21 cellular contexts compared by ENCODE assay signal in genomic region chr2:239261796-239262475, GRCh38.
A peak's percentile ranks its signal among the peaks of the same experiment; 100 is the strongest.
DNase-seq lines count a peak whose midpoint lies in the region; ATAC-seq and TF ChIP-seq lines count a peak whose summit lies in the region.
"Had no signal": no experiment of that assay in that cellular context is flagged by ENCODE, and none has a peak within 500 bp of the region (broad histone marks: within the 10 kb centered on the region; RNA-seq: fewer than 3 reads in every experiment).

No MANE protein-coding gene starts in this region.

- H3K27ac Mint-ChIP-seq in brain (peak overlapping the region; percentile 44 to 79 (median 73)), mesothelial cell of epicardium (peak overlapping the region; percentile 54)
- H3K27ac Mint-ChIP-seq: activated naive CD4-positive, alpha-beta T cell treated with anti-CD3 and anti-CD28 coated beads, Interleukin-2, amount 50 U/mL, for 72 hours; neural progenitor cell; stimulated activated memory B cell treated with anti-CD40 and anti-IgM and Interleukin-4, amounts not matched to agents 10 μg/mL and 1 μg/mL and 100 μg/mL, for 72 hours had no signal

- H3K27ac ChIP-seq in DND-41 (ENCODE audit: low read length) (peak overlapping the region; percentile 55), gastrocnemius medialis (peak overlapping the region; percentile 94 to 99 (median 98))
- H3K27ac ChIP-seq: GM23248, neural progenitor cell had no signal

- H3K36me3 Mint-ChIP-seq in brain (peaks cover 32% of the 10 kb centered on the region), mesothelial cell of epicardium (peaks cover 18% of the 10 kb centered on the region)

- TF ChIP-seq CTCF in DND-41 (IDR thresholded peaks at IDR 0.05; ENCODE audit: borderline replicate concordance, extremely low read depth, low read length, poor library complexity, severe bottlenecking): no peak
- TF ChIP-seq CTCF in brain (conservative IDR thresholded peaks at IDR 0.05): no peak
- TF ChIP-seq CTCF in mesothelial cell of epicardium (IDR thresholded peaks at IDR 0.05; ENCODE audit: unreplicated experiment): no peak
- no peak for TF ChIP-seq CTCF in gastrocnemius medialis (IDR thresholded peaks at IDR 0.05 in 4 of 5, conservative IDR thresholded peaks at IDR 0.05 in 1 of 5)

- H3K4me2 ChIP-seq in DND-41 (ENCODE audit: insufficient read depth, low read length): no peak overlapping the region
- H3K4me2 ChIP-seq: neural progenitor cell had no signal

- no peak for ATAC-seq in DND-41 (ENCODE audit: insufficient read depth, low read depth)
- no peak for ATAC-seq in gastrocnemius medialis
- ATAC-seq: activated naive CD4-positive, alpha-beta T cell treated with anti-CD3 and anti-CD28 coated beads, Interleukin-2, amount 50 U/mL, for 72 hours; stimulated activated memory B cell treated with anti-CD40 and anti-IgM and Interleukin-4, amounts not matched to agents 10 μg/mL and 1 μg/mL and 100 μg/mL, for 72 hours; T-cell had no signal

- no peak for TF ChIP-seq POLR2A in gastrocnemius medialis (IDR thresholded peaks at IDR 0.05)

- H3K27me3 Mint-ChIP-seq in brain: no peaks in the 10 kb centered on the region
- H3K27me3 Mint-ChIP-seq in mesothelial cell of epicardium (ENCODE audit: low read depth): no peaks in the 10 kb centered on the region
- H3K27me3 Mint-ChIP-seq: T-cell had no signal

- no peak overlapping the region for H3K4me3 ChIP-seq in DND-41 (ENCODE audit: low read depth in 1 of 2, low read length in 2 of 2)
- no peak overlapping the region for H3K4me3 ChIP-seq in gastrocnemius medialis
- H3K4me3 ChIP-seq: GM23248, neural progenitor cell, right atrium auricular region, tibial nerve had no signal

- DNase-seq in DND-41 (no peak), mesothelial cell of epicardium (ENCODE audit: low spot score in 2 of 2, unreplicated experiment in 2 of 2) (no peak), gastrocnemius medialis (no peak), NCI-H2196 (lab: John Stamatoyannopoulos, UW; ENCODE audit: unreplicated experiment) (no peak), HK-2 (ENCODE audit: unreplicated experiment) (no peak), AML-193 (lab: John Stamatoyannopoulos, UW) (no peak)
- DNase-seq: activated CD4-positive, alpha-beta T cell treated with anti-CD3 and anti-CD28 coated beads, Interleukin-2, amount 50 U/mL, for 1 hour; foreskin melanocyte; GM23248; Karpas-422; mesenchymal stem cell; NCI-H1092 treated with DMSO at 0.1 percent for 48 hours; NCI-H2081 treated with DMSO at 0.1 percent for 48 hours; NCI-H524 treated with DMSO at 0.1 percent for 48 hours; T-cell had no signal

- H3K36me3 ChIP-seq in DND-41 (ENCODE audit: insufficient read depth, low read length): peaks cover 86% of the 10 kb centered on the region
- no peaks in the 10 kb centered on the region for H3K36me3 ChIP-seq in gastrocnemius medialis
- H3K36me3 ChIP-seq: neural progenitor cell, right atrium auricular region, tibial nerve had no signal

- no peak overlapping the region for H3K9ac ChIP-seq in DND-41 (ENCODE audit: low read depth, low read length)
- H3K9ac ChIP-seq: GM23248, neural progenitor cell had no signal

- intact Hi-C loops in gastrocnemius medialis (cut with DNase I; ENCODE audit: low total_unique reads): no loop called here

- H3K27me3 ChIP-seq in DND-41 (ENCODE audit: insufficient read depth, low read length, poor library complexity) (no peaks in the 10 kb centered on the region), gastrocnemius medialis (no peaks in the 10 kb centered on the region)
- H3K27me3 ChIP-seq: neural progenitor cell, right atrium auricular region, tibial nerve had no signal

- peaks cover 100% of the 10 kb centered on the region for H3K79me2 ChIP-seq in DND-41 (ENCODE audit: insufficient read depth, low read length)

- H4K20me1 ChIP-seq in DND-41 (ENCODE audit: insufficient read depth, low read length): peaks cover 99% of the 10 kb centered on the region

- H3K9me3 Mint-ChIP-seq in brain (peaks cover 18 to 21% (median 19%) of the 10 kb centered on the region in 5 experiments), mesothelial cell of epicardium (peaks cover 21% of the 10 kb centered on the region)

- H3K4me1 ChIP-seq in DND-41 (ENCODE audit: insufficient read depth, low read length) (peaks cover 98% of the 10 kb centered on the region), gastrocnemius medialis (peaks cover 88 to 99% of the 10 kb centered on the region in 2 donors)

- no peak overlapping the region for H3K4me3 Mint-ChIP-seq in brain
- H3K4me3 Mint-ChIP-seq in mesothelial cell of epicardium: no peak overlapping the region
- H3K4me3 Mint-ChIP-seq: neural progenitor cell; stimulated activated memory B cell treated with anti-CD40 and anti-IgM and Interleukin-4, amounts not matched to agents 10 μg/mL and 1 μg/mL and 100 μg/mL, for 72 hours had no signal

- H3K4me1 Mint-ChIP-seq in brain: peaks cover 79% of the 10 kb centered on the region
- H3K4me1 Mint-ChIP-seq in mesothelial cell of epicardium: peaks cover 32% of the 10 kb centered on the region

- in situ Hi-C loops in gastrocnemius medialis (cut with MboI; ENCODE audit: low sequenced_read_pairs in 4 of 4): no loop called here

- H3K9me3 ChIP-seq in DND-41 (ENCODE audit: insufficient read depth, low read length, severe bottlenecking) (no peaks in the 10 kb centered on the region), gastrocnemius medialis (no peaks in the 10 kb centered on the region)

- no peak overlapping the region for H2AFZ ChIP-seq in DND-41 (ENCODE audit: low read depth, low read length)
- H2AFZ ChIP-seq: GM23248, neural progenitor cell had no signal
